Comparison of ENCODE assay signal across 9 cellular contexts in the genomic region with DNA sequence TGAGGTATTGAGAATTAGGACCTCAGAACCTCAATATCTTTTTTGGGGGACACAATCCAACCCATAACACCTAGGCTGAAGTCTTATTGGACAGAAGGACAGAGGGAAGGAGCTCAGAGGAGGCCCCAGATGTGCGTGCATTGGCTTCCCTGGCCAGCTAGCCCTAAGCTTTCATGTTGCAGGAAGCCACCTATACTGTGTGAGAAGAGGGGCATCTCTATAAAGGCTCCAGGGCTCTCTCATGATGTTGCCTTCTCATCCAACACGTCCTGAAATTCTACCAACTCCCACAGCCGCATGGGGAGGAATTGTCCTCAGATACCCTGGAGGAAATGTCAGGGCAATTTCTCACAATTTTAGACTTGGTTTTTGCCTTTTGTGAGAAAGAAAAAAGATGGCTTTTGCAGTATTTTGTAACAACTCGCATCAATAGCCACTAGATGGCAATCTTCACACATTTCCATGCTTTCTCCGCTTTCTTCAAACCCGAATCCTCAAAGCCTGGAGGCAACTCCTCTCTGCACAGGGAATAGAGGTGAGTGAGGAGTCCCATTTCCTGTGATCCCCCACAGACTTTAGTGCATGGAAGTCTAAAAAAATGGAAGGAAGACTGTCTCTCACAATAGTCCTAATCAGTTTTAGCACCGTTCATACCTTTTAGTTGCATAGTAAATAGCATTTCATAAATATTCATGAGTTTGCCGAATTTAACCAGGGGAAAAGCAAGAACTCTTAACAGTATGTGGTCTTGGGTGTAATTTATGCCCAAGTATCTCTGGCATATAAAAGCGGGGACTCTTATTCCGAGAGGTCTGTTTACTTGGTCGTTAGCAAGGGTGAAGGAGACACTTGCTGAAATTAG. TPM values are rescaled to one million over a fixed set of nuclear protein-coding genes. Genes with fewer than 3 reads are reported as not detected.
A peak's percentile ranks its signal among the peaks of the same experiment; 100 is the strongest.
DNase-seq lines count a peak whose midpoint lies in the region; ATAC-seq and TF ChIP-seq lines count a peak whose summit lies in the region.
"Had no signal": no experiment of that assay in that cellular context is flagged by ENCODE, and none has a peak within 500 bp of the region (broad histone marks: within the 10 kb centered on the region; RNA-seq: fewer than 3 reads in every experiment).

No MANE protein-coding gene starts in this region.

- H3K9me3 ChIP-seq in WERI-Rb-1 (ENCODE audit: severe bottlenecking): no peaks in the 10 kb centered on the region
- H3K9me3 ChIP-seq: BLaER1 treated with 17β-estradiol and CSF1 and Interleukin-3, amounts not matched to agents 10 nM and 100 nM had no signal

- H3K4me3 Mint-ChIP-seq in effector memory CD8-positive, alpha-beta T cell: no peak overlapping the region

- H3K27ac Mint-ChIP-seq in effector memory CD8-positive, alpha-beta T cell: no peak overlapping the region

- no peak overlapping the region for H3K27ac ChIP-seq in WERI-Rb-1
- H3K27ac ChIP-seq: BLaER1 treated with 17β-estradiol and CSF1 and Interleukin-3, amounts not matched to agents 10 nM and 100 nM had no signal

- H3K9me3 Mint-ChIP-seq in effector memory CD8-positive, alpha-beta T cell: no peaks in the 10 kb centered on the region

- H3K4me1 Mint-ChIP-seq in effector memory CD8-positive, alpha-beta T cell (ENCODE audit: low read depth in 2 of 2): no peaks in the 10 kb centered on the region

- peaks cover 24 to 35% of the 10 kb centered on the region in 2 donors for H3K27me3 Mint-ChIP-seq in effector memory CD8-positive, alpha-beta T cell

- TF ChIP-seq CTCF in HFF-Myc (IDR thresholded peaks at IDR 0.05; ENCODE audit: low read depth, low read length, missing control alignments): peak; percentile 60
- peak; percentile 80 for TF ChIP-seq CTCF in WERI-Rb-1 (IDR thresholded peaks at IDR 0.05; ENCODE audit: low read depth, low read length)

- DNase-seq in NCI-H524 (lab: John Stamatoyannopoulos, UW): peak; percentile 25 to 83
- no peak for DNase-seq in NCI-H524 treated with DMSO at 0.1 percent for 48 hours (lab: John Stamatoyannopoulos, UW)
- no peak for DNase-seq in HFF-Myc (ENCODE audit: extremely low read depth, low read depth)
- DNase-seq in NCI-H2081 (lab: John Stamatoyannopoulos, UW): peak; percentile 58 to 81
- DNase-seq in WERI-Rb-1: peak; percentile 47
- DNase-seq in left ventricle myocardium superior: no peak
- no peak for DNase-seq in sciatic nerve (ENCODE audit: low spot score)
- DNase-seq in effector memory CD8-positive, alpha-beta T cell: no peak

- no peaks in the 10 kb centered on the region for H3K36me3 ChIP-seq in WERI-Rb-1
- H3K36me3 ChIP-seq: BLaER1 treated with 17β-estradiol and CSF1 and Interleukin-3, amounts not matched to agents 10 nM and 100 nM had no signal

- H3K4me3 ChIP-seq in HFF-Myc (replicated peaks; ENCODE audit: low read depth, low read length): no peak overlapping the region
- no peak overlapping the region for H3K4me3 ChIP-seq in WERI-Rb-1 (ENCODE audit: low read depth, low read length)
- H3K4me3 ChIP-seq: BLaER1 treated with 17β-estradiol and CSF1 and Interleukin-3, amounts not matched to agents 10 nM and 100 nM had no signal

- intact Hi-C loops in left ventricle myocardium superior (cut with micrococcal nuclease): loop anchor here (5.0 kb wide), 1 partner anchor 125 kb away; no protein-coding TSS in a partner anchor
- intact Hi-C loops in sciatic nerve (cut with DNase I): no loop called here

- no peaks in the 10 kb centered on the region for H3K36me3 Mint-ChIP-seq in effector memory CD8-positive, alpha-beta T cell (ENCODE audit: insufficient read depth)

- ATAC-seq in left ventricle myocardium superior (peak; percentile 48), sciatic nerve (peak; percentile 65)
- no peak for ATAC-seq in effector memory CD8-positive, alpha-beta T cell (replicated peaks)

- H3K27me3 ChIP-seq in WERI-Rb-1 (ENCODE audit: insufficient read depth, low read depth, severe bottlenecking): no peaks in the 10 kb centered on the region
- H3K27me3 ChIP-seq: BLaER1 treated with 17β-estradiol and CSF1 and Interleukin-3, amounts not matched to agents 10 nM and 100 nM had no signal

RNA-seq across cellular contexts. Expression of a gene that starts 7.4 kb away (rescaled TPM):
- total RNA-seq in left ventricle myocardium superior: not detected
- total RNA-seq in sciatic nerve: not detected

Comparison
In these comparisons a context has a peak if more than half of its experiments do, and no peak if none do; other contexts are left out.
1. DNase-seq: peak in NCI-H524 (2 of 2), NCI-H2081 (2 of 2) and WERI-Rb-1 (single experiment); none in NCI-H524 treated with DMSO at 0.1 percent for 48 hours (single experiment), HFF-Myc (single experiment), left ventricle myocardium superior (single experiment), sciatic nerve (single experiment) and effector memory CD8-positive, alpha-beta T cell (0 of 3).